ENCODE assay signal across 8 cellular contexts in genomic region chr1:243850013-243850367, GRCh38. TPM values are rescaled to one million over a fixed set of nuclear protein-coding genes. Genes with fewer than 3 reads are reported as not detected.
DNase-seq lines count a peak whose midpoint lies in the region; ATAC-seq and TF ChIP-seq lines count a peak whose summit lies in the region.

Gene AKT3 (minus strand): TSS chr1:243850243. CDS start chr1:243843170, 7,073 bp downstream.

- H3K79me2 ChIP-seq in DND-41 (ENCODE audit: insufficient read depth, low read length) (peaks cover 43% of the 10 kb centered on the region), mesendoderm (ENCODE audit: control insufficient read depth, insufficient read depth, low read length) (peaks cover 13% of the 10 kb centered on the region)

- peaks cover 2% of the 10 kb centered on the region for H3K79me1 ChIP-seq in mesendoderm (ENCODE audit: low read length)

- peak within 1 kb of the TSS; percentile 85 for H3K56ac ChIP-seq in mesendoderm (ENCODE audit: low read length)

- H2BK5ac ChIP-seq in mesendoderm (ENCODE audit: low read length) = peak within 1 kb of the TSS; percentile 61

- H2BK15ac ChIP-seq in mesendoderm (replicated peaks; ENCODE audit: low read depth) = peak within 1 kb of the TSS; percentile 98

- intact Hi-C loops in dorsolateral prefrontal cortex (cut with DNase I) = loop anchor here (2.0 to 10.0 kb wide), 7 partner anchors 52 to 505 kb away; partner anchors contain the start of gene ZBTB18 (in 2 of the 2)

- DNase-seq in DND-41 (no peak), NCI-H1048 (lab: John Stamatoyannopoulos, UW) (peak; percentile 68), dorsolateral prefrontal cortex (peak in 2 of 10 donors; percentile 80 to 82), mesendoderm (peak; percentile 89), upper lobe of left lung (no peak), inferior parietal cortex (ENCODE audit: extremely low spot score) (no peak), GM10266 (ENCODE audit: extremely low spot score) (no peak)

- H3K4me3 ChIP-seq in DND-41 (ENCODE audit: low read depth in 1 of 2, low read length in 2 of 2) (peak within 1 kb of the TSS; percentile 66 to 72), dorsolateral prefrontal cortex (peak within 1 kb of the TSS; percentile 59 to 92 (median 81)), mesendoderm (ENCODE audit: low read length) (peak within 1 kb of the TSS; percentile 76), upper lobe of left lung (peak within 1 kb of the TSS; percentile 74 to 94 (median 88))

- no peak within 1 kb of the TSS for H4K5ac ChIP-seq in mesendoderm (ENCODE audit: low read length)

- peak within 1 kb of the TSS; percentile 99 for H2BK120ac ChIP-seq in mesendoderm (ENCODE audit: low read depth, low read length)

- peak within 1 kb of the TSS; percentile 92 for H2AFZ ChIP-seq in DND-41 (ENCODE audit: low read depth, low read length)

- peak within 1 kb of the TSS; percentile 98 for H3K4ac ChIP-seq in mesendoderm (ENCODE audit: low read depth, low read length)

- H3K9ac ChIP-seq in DND-41 (ENCODE audit: low read depth, low read length) = peak within 1 kb of the TSS; percentile 78
- H3K9ac ChIP-seq in mesendoderm (ENCODE audit: low read length) = peak within 1 kb of the TSS; percentile 83

- no peak for TF ChIP-seq POLR2A in upper lobe of left lung (IDR thresholded peaks at IDR 0.05)

- no peaks in the 10 kb centered on the region for H3K36me3 ChIP-seq in DND-41 (ENCODE audit: insufficient read depth, low read length)
- H3K36me3 ChIP-seq in mesendoderm (ENCODE audit: control insufficient read depth, insufficient read depth, low read length) = no peaks in the 10 kb centered on the region
- no peaks in the 10 kb centered on the region for H3K36me3 ChIP-seq in upper lobe of left lung

- H3K23ac ChIP-seq in mesendoderm (ENCODE audit: low read length) = no peak within 1 kb of the TSS

- peak within 1 kb of the TSS; percentile 100 for H3K18ac ChIP-seq in mesendoderm (ENCODE audit: low read length)

- no peaks in the 10 kb centered on the region for H3K9me3 ChIP-seq in DND-41 (ENCODE audit: insufficient read depth, low read length, severe bottlenecking)
- no peaks in the 10 kb centered on the region for H3K9me3 ChIP-seq in upper lobe of left lung

- TF ChIP-seq EP300 in upper lobe of left lung (IDR thresholded peaks at IDR 0.05) = no peak

- ATAC-seq in DND-41 (ENCODE audit: insufficient read depth, low read depth) (no peak), upper lobe of left lung (ENCODE audit: low FRiP score in 2 of 2) (peak in 1 of 2 donors; percentile 71), GM21528 (IDR thresholded peaks at IDR 0.05; ENCODE audit: low FRiP score, unreplicated experiment) (no peak)

- H3K27ac ChIP-seq in DND-41 (ENCODE audit: low read length) (peak within 1 kb of the TSS; percentile 67), dorsolateral prefrontal cortex (peak within 1 kb of the TSS; percentile 72 to 100 (median 97)), mesendoderm (ENCODE audit: low read depth, low read length) (peak within 1 kb of the TSS; percentile 99), upper lobe of left lung (peak within 1 kb of the TSS; percentile 95 to 99 (median 96))

- H4K20me1 ChIP-seq in DND-41 (ENCODE audit: insufficient read depth, low read length) = peaks cover 15% of the 10 kb centered on the region; the same call in 1 of the 2 replicates

- H3K4me2 ChIP-seq in DND-41 (ENCODE audit: insufficient read depth, low read length) (peak within 1 kb of the TSS; percentile 94), mesendoderm (ENCODE audit: low read length) (peak within 1 kb of the TSS; percentile 61)

- H3K4me1 ChIP-seq in DND-41 (ENCODE audit: insufficient read depth, low read length) (peaks cover 29% of the 10 kb centered on the region), mesendoderm (ENCODE audit: control insufficient read depth, low read depth, low read length) (no peaks in the 10 kb centered on the region), upper lobe of left lung (peaks cover 13 to 25% (median 18%) of the 10 kb centered on the region in 4 donors)

- H3K27me3 ChIP-seq in DND-41 (ENCODE audit: insufficient read depth, low read length, poor library complexity) = no peaks in the 10 kb centered on the region
- no peaks in the 10 kb centered on the region for H3K27me3 ChIP-seq in dorsolateral prefrontal cortex
- H3K27me3 ChIP-seq in mesendoderm (ENCODE audit: insufficient read depth, low read length, poor library complexity) = no peaks in the 10 kb centered on the region
- peaks cover 0 to 8% (median 3%) of the 10 kb centered on the region in 4 donors for H3K27me3 ChIP-seq in upper lobe of left lung

- WGBS in mesendoderm (ENCODE audit: extremely low coverage, insufficient coverage, low lambda C conversion rate) = no CpG with 5 or more reads among the region's 39 CpGs
- WGBS in upper lobe of left lung, 2 donors = 0% methylated on average over 1 of the region's 39 CpGs

- H2AK5ac ChIP-seq in mesendoderm (ENCODE audit: low read length) = no peak within 1 kb of the TSS

- H4K8ac ChIP-seq in mesendoderm (ENCODE audit: low read depth, low read length) = peak within 1 kb of the TSS; percentile 28

- no peak for TF ChIP-seq CTCF in DND-41 (IDR thresholded peaks at IDR 0.05; ENCODE audit: borderline replicate concordance, extremely low read depth, low read length, poor library complexity, severe bottlenecking)
- no peak for TF ChIP-seq CTCF in dorsolateral prefrontal cortex (IDR thresholded peaks at IDR 0.05 in 54 of 56, conservative IDR thresholded peaks at IDR 0.05 in 2 of 56; ENCODE audit: low read depth in 1 of 56, partially characterized antibody in 56 of 56)
- TF ChIP-seq CTCF in upper lobe of left lung (IDR thresholded peaks at IDR 0.05) = no peak
- TF ChIP-seq CTCF in GM10266 (IDR thresholded peaks at IDR 0.05; ENCODE audit: control insufficient read depth, insufficient read depth, low read depth, missing control alignments) = no peak

RNA-seq across cellular contexts. Expression of gene AKT3, which starts in this region (rescaled TPM):
- total RNA-seq in dorsolateral prefrontal cortex (100 to 1,000 TPM; 292 to 619 (median 420) TPM), upper lobe of left lung (10 to 100 TPM; 23.0 to 51.2 (median 46.8) TPM)
- polyA plus RNA-seq in mesendoderm (2013, experiment 1 of 2) = 9.7 TPM
- polyA plus RNA-seq in mesendoderm (2013, experiment 2 of 2) = 10.8 TPM

Comparison
In these comparisons a context has a peak if more than half of its experiments do, and no peak if none do; other contexts are left out.
1. RNA of gene AKT3 (total RNA-seq): 292 to 619 TPM in dorsolateral prefrontal cortex; 23.0 to 51.2 TPM in upper lobe of left lung; every median in the first group is over 4 times any median in the second.
2. DNase-seq: peak in NCI-H1048 (single experiment) and mesendoderm (single experiment); none in DND-41 (single experiment), upper lobe of left lung (0 of 2), inferior parietal cortex (single experiment) and GM10266 (single experiment).
3. Peak in every context shown above with its lines, with median percentiles within 50 percentile points of each other: H3K27ac ChIP-seq and H3K4me3 ChIP-seq.